ENCODE assay signal across 11 cellular contexts in the genomic region with DNA sequence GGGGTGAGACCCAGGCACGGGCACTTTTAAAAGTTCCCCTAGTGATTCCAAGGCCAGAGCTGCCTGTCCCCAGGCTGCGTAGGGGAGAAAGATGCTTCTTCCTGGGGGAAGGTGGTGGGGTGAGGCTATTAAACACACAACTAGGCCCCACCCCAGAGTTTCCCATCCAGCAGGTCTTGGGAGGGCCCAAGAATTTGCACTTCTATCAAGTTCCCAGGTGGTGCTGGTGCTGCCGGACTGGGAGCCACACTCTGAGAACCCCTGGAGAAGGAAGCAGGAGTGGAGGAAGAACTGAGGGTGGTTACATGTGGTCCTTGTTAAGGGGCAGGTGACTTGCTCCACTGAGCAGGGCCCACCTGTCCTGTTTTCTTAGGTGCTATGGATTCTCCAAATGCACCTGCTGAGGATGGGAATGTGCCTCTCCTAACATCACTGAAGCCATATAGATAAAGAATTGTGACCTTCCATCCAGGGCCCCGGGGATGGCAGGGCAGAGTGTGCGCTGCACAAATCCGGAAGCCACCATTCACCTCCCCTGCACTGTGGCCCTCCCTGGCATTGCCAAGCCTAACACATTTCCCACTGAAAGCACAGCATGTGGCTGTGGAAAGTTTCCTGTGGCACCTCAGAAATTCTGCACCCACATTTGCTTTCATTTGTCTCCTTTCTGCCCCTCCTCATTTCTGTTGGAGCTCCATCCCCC.
DNase-seq lines count a peak whose midpoint lies in the region; ATAC-seq and TF ChIP-seq lines count a peak whose summit lies in the region.
"Had no signal": no experiment of that assay in that cellular context is flagged by ENCODE, and none has a peak within 500 bp of the region (broad histone marks: within the 10 kb centered on the region; RNA-seq: fewer than 3 reads in every experiment).

No MANE protein-coding gene starts in this region.

- H2AFZ ChIP-seq in osteoblast (ENCODE audit: low read length) = peak overlapping the region; percentile 31

- H3K36me3 ChIP-seq in osteoblast (ENCODE audit: insufficient read depth, low read length) (no peaks in the 10 kb centered on the region), urinary bladder (ENCODE audit: insufficient read depth) (no peaks in the 10 kb centered on the region)

- H3K4me1 Mint-ChIP-seq in activated CD4-positive, alpha-beta T cell treated with anti-CD3 and anti-CD28 coated beads, Interleukin-2, amount 10 ng/mL, durations not matched to agents 7 days and 5 days = peaks cover 39% of the 10 kb centered on the region
- peaks cover 42% of the 10 kb centered on the region for H3K4me1 Mint-ChIP-seq in activated T-helper 2 cell treated with anti-CD3 and anti-CD28 coated beads, Interferon-gamma antibody, Interleukin-2, Interleukin-4, amounts not matched to agents 10 μg/mL and 5 μg/mL and 100 μg/mL, durations not matched to agents 14 hours and 24 hours and 36 hours (ENCODE audit: low read depth)
- H3K4me1 Mint-ChIP-seq in progenitor cell of endocrine pancreas (ENCODE audit: low read depth) = peaks cover 9% of the 10 kb centered on the region

- H3K4me3 Mint-ChIP-seq in activated CD4-positive, alpha-beta T cell treated with anti-CD3 and anti-CD28 coated beads, Interleukin-2, amount 10 ng/mL, durations not matched to agents 7 days and 5 days = no peak overlapping the region
- H3K4me3 Mint-ChIP-seq in activated T-helper 2 cell treated with anti-CD3 and anti-CD28 coated beads, Interferon-gamma antibody, Interleukin-2, Interleukin-4, amounts not matched to agents 10 μg/mL and 5 μg/mL and 100 μg/mL, durations not matched to agents 14 hours and 24 hours and 36 hours (ENCODE audit: low read depth) = no peak overlapping the region
- H3K4me3 Mint-ChIP-seq in progenitor cell of endocrine pancreas (ENCODE audit: low read depth) = no peak overlapping the region
- H3K4me3 Mint-ChIP-seq: WTC11 had no signal

- H3K79me2 ChIP-seq in osteoblast (ENCODE audit: insufficient read depth, low read length) = no peaks in the 10 kb centered on the region

- TF ChIP-seq CTCF in osteoblast (IDR thresholded peaks at IDR 0.05; ENCODE audit: extremely low read depth, low read depth, low read length) (no peak), progenitor cell of endocrine pancreas (IDR thresholded peaks at IDR 0.05; ENCODE audit: unreplicated experiment) (no peak)

- intact Hi-C loops in cardiac septum (cut with DNase I) = loop anchor here (2.0 kb wide), 2 partner anchors 21 to 53 kb away; no protein-coding TSS in a partner anchor
- intact Hi-C loops in activated T-helper 2 cell treated with anti-CD3 and anti-CD28 coated beads, Interferon-gamma antibody, Interleukin-2, Interleukin-4, amounts not matched to agents 10 μg/mL and 5 μg/mL and 100 μg/mL, durations not matched to agents 14 hours and 24 hours and 36 hours (cut with micrococcal nuclease) = no loop called here

- H3K36me3 Mint-ChIP-seq in activated CD4-positive, alpha-beta T cell treated with anti-CD3 and anti-CD28 coated beads, Interleukin-2, amount 10 ng/mL, durations not matched to agents 7 days and 5 days (ENCODE audit: low read depth) = no peaks in the 10 kb centered on the region
- no peaks in the 10 kb centered on the region for H3K36me3 Mint-ChIP-seq in activated T-helper 2 cell treated with anti-CD3 and anti-CD28 coated beads, Interferon-gamma antibody, Interleukin-2, Interleukin-4, amounts not matched to agents 10 μg/mL and 5 μg/mL and 100 μg/mL, durations not matched to agents 14 hours and 24 hours and 36 hours (ENCODE audit: low read depth)
- no peaks in the 10 kb centered on the region for H3K36me3 Mint-ChIP-seq in progenitor cell of endocrine pancreas (ENCODE audit: insufficient read depth)
- H3K36me3 Mint-ChIP-seq: WTC11 had no signal

- H3K27me3 ChIP-seq in osteoblast (ENCODE audit: insufficient read depth, low read length) = no peaks in the 10 kb centered on the region

- H3K4me3 ChIP-seq in osteoblast (ENCODE audit: insufficient read depth, low read length) = no peak overlapping the region
- no peak overlapping the region for H3K4me3 ChIP-seq in urinary bladder (ENCODE audit: low read depth, low read length)

- peaks cover 5% of the 10 kb centered on the region for H3K27me3 Mint-ChIP-seq in activated CD4-positive, alpha-beta T cell treated with anti-CD3 and anti-CD28 coated beads, Interleukin-2, amount 10 ng/mL, durations not matched to agents 7 days and 5 days
- peaks cover 2% of the 10 kb centered on the region for H3K27me3 Mint-ChIP-seq in activated T-helper 2 cell treated with anti-CD3 and anti-CD28 coated beads, Interferon-gamma antibody, Interleukin-2, Interleukin-4, amounts not matched to agents 10 μg/mL and 5 μg/mL and 100 μg/mL, durations not matched to agents 14 hours and 24 hours and 36 hours (ENCODE audit: low read depth)
- H3K27me3 Mint-ChIP-seq in progenitor cell of endocrine pancreas = peaks cover 16% of the 10 kb centered on the region

- peak; percentile 4 for DNase-seq in activated CD4-positive, alpha-beta T cell treated with anti-CD3 and anti-CD28 coated beads, Interleukin-2, amount 10 ng/mL, durations not matched to agents 7 days and 5 days
- DNase-seq in activated CD4-positive, alpha-beta T cell treated with anti-CD3 and anti-CD28 coated beads for 48 hours = no peak
- DNase-seq in cardiac septum (ENCODE audit: low spot score) (peak; percentile 73), osteoblast (ENCODE audit: insufficient read length, low spot score, missing footprints) (no peak), progenitor cell of endocrine pancreas (ENCODE audit: low spot score, unreplicated experiment) (no peak)
- no peak for DNase-seq in activated T-helper 2 cell treated with anti-CD3 and anti-CD28 coated beads, Interferon-gamma antibody, Interleukin-2, Interleukin-4, amounts not matched to agents 10 μg/mL and 5 μg/mL and 100 μg/mL, durations not matched to agents 14 hours and 24 hours and 36 hours (ENCODE audit: low spot score)
- DNase-seq: activated naive CD4-positive, alpha-beta T cell treated with anti-CD3 and anti-CD28 coated beads, Interleukin-2, amount 50 U/mL, for 16 hours; NCI-H2029 had no signal

- H3K4me2 ChIP-seq in osteoblast (ENCODE audit: insufficient read depth, low read length) = peak overlapping the region; percentile 14

- WGBS in urinary bladder = 93% methylated on average over 6 of the region's 6 CpGs

- H3K4me1 ChIP-seq in osteoblast (ENCODE audit: insufficient read depth, low read length) = peaks cover 40% of the 10 kb centered on the region
- H3K4me1 ChIP-seq in urinary bladder (ENCODE audit: insufficient read depth) = no peaks in the 10 kb centered on the region

- peak overlapping the region; percentile 85 for H3K27ac ChIP-seq in osteoblast (ENCODE audit: low read depth, low read length)
- H3K27ac ChIP-seq in urinary bladder (ENCODE audit: low read depth) = peak overlapping the region; percentile 58

- H4K20me1 ChIP-seq in osteoblast (ENCODE audit: insufficient read depth, low read length) = no peaks in the 10 kb centered on the region

- no peak overlapping the region for H3K27ac Mint-ChIP-seq in activated CD4-positive, alpha-beta T cell treated with anti-CD3 and anti-CD28 coated beads, Interleukin-2, amount 10 ng/mL, durations not matched to agents 7 days and 5 days
- no peak overlapping the region for H3K27ac Mint-ChIP-seq in activated T-helper 2 cell treated with anti-CD3 and anti-CD28 coated beads, Interferon-gamma antibody, Interleukin-2, Interleukin-4, amounts not matched to agents 10 μg/mL and 5 μg/mL and 100 μg/mL, durations not matched to agents 14 hours and 24 hours and 36 hours
- H3K27ac Mint-ChIP-seq in progenitor cell of endocrine pancreas = no peak overlapping the region
- H3K27ac Mint-ChIP-seq: WTC11 had no signal

- POLR2A ChIA-PET in activated CD4-positive, alpha-beta T cell treated with anti-CD3 and anti-CD28 coated beads, Interleukin-2, amount 10 ng/mL, durations not matched to agents 7 days and 5 days (lab: Charles Lee) = no interaction called here

- H3K9me3 Mint-ChIP-seq in activated CD4-positive, alpha-beta T cell treated with anti-CD3 and anti-CD28 coated beads, Interleukin-2, amount 10 ng/mL, durations not matched to agents 7 days and 5 days = peaks cover 9% of the 10 kb centered on the region
- H3K9me3 Mint-ChIP-seq in activated T-helper 2 cell treated with anti-CD3 and anti-CD28 coated beads, Interferon-gamma antibody, Interleukin-2, Interleukin-4, amounts not matched to agents 10 μg/mL and 5 μg/mL and 100 μg/mL, durations not matched to agents 14 hours and 24 hours and 36 hours = peaks cover 6% of the 10 kb centered on the region
- H3K9me3 Mint-ChIP-seq in progenitor cell of endocrine pancreas (ENCODE audit: low read depth) = no peaks in the 10 kb centered on the region
- H3K9me3 Mint-ChIP-seq: WTC11 had no signal

- ATAC-seq in GM21723 (IDR thresholded peaks at IDR 0.05; ENCODE audit: unreplicated experiment) = no peak
- ATAC-seq: WTC11 had no signal

- no peaks in the 10 kb centered on the region for H3K9me3 ChIP-seq in osteoblast (ENCODE audit: low read depth, low read length)

- CTCF ChIA-PET in activated CD4-positive, alpha-beta T cell treated with anti-CD3 and anti-CD28 coated beads, Interleukin-2, amount 10 ng/mL, durations not matched to agents 7 days and 5 days (lab: Charles Lee) = no interaction called here

Comparison
In these comparisons a context has a peak if more than half of its experiments do, and no peak if none do; other contexts are left out.
1. DNase-seq: peak in activated CD4-positive, alpha-beta T cell treated with anti-CD3 and anti-CD28 coated beads, Interleukin-2, amount 10 ng/mL, durations not matched to agents 7 days and 5 days (single experiment) and cardiac septum (single experiment); none in activated CD4-positive, alpha-beta T cell treated with anti-CD3 and anti-CD28 coated beads for 48 hours (single experiment), osteoblast (single experiment), activated T-helper 2 cell treated with anti-CD3 and anti-CD28 coated beads, Interferon-gamma antibody, Interleukin-2, Interleukin-4, amounts not matched to agents 10 μg/mL and 5 μg/mL and 100 μg/mL, durations not matched to agents 14 hours and 24 hours and 36 hours (single experiment) and progenitor cell of endocrine pancreas (single experiment).